ENCODE assay signal across 13 cellular contexts in genomic region chr21:37561941-37562919, GRCh38.
DNase-seq lines count a peak whose midpoint lies in the region; ATAC-seq and TF ChIP-seq lines count a peak whose summit lies in the region.
"Had no signal": no experiment of that assay in that cellular context is flagged by ENCODE, and none has a peak within 500 bp of the region (broad histone marks: within the 10 kb centered on the region; RNA-seq: fewer than 3 reads in every experiment).

No MANE protein-coding gene starts in this region.

- CTCF ChIA-PET in activated CD4-positive, alpha-beta T cell treated with anti-CD3 and anti-CD28 coated beads, Interleukin-2, amount 10 ng/mL, durations not matched to agents 7 days and 5 days (lab: Charles Lee), result interaction anchor here (0.7 kb wide), 1 partner anchor 270 kb away, joined by 3 read pairs; no protein-coding TSS in a partner anchor

- peaks cover 3% of the 10 kb centered on the region for H3K9me3 Mint-ChIP-seq in activated CD4-positive, alpha-beta T cell treated with anti-CD3 and anti-CD28 coated beads, Interleukin-2, amount 10 ng/mL, durations not matched to agents 7 days and 5 days
- H3K9me3 Mint-ChIP-seq in activated naive CD8-positive, alpha-beta T cell treated with anti-CD3 and anti-CD28 coated beads, Interleukin-2, amount 10 ng/mL, durations not matched to agents 7 days and 5 days, result no peaks in the 10 kb centered on the region

- H3K27me3 ChIP-seq in psoas muscle (ENCODE audit: insufficient read depth in 3 of 3, low read length in 2 of 3), result no peaks in the 10 kb centered on the region

- in situ Hi-C loops in KBM-7 (cut with MboI; ENCODE audit: low pct_unique_long_range_greater_than_20kb, low sequenced_read_pairs), result no loop called here

- H3K36me3 ChIP-seq in psoas muscle (ENCODE audit: insufficient read depth in 1 of 2, low read depth in 1 of 2), result no peaks in the 10 kb centered on the region

- no peak for DNase-seq in activated CD4-positive, alpha-beta T cell treated with anti-CD3 and anti-CD28 coated beads, Interleukin-2, amount 10 ng/mL, durations not matched to agents 7 days and 5 days
- no peak for DNase-seq in activated CD4-positive, alpha-beta T cell treated with anti-CD3 and anti-CD28 coated beads for 48 hours
- DNase-seq in KBM-7, result peak; percentile 47
- DNase-seq in activated naive CD8-positive, alpha-beta T cell treated with anti-CD3 and anti-CD28 coated beads, Interleukin-2, amount 10 ng/mL, durations not matched to agents 7 days and 5 days, result no peak
- DNase-seq in psoas muscle, result no peak
- no peak for DNase-seq in NCI-H1694 treated with DMSO at 0.1 percent for 48 hours (lab: John Stamatoyannopoulos, UW)
- DNase-seq in HuH-7 (ENCODE audit: low spot score), result no peak
- no peak for DNase-seq in stimulated activated naive CD4-positive, alpha-beta T cell treated with Interleukin-2 at 50 U/mL for 16 hours (lab: John Stamatoyannopoulos, UW)
- DNase-seq: HCEC 1CT, NCI-H524, nephron progenitor cell, retina had no signal

- POLR2A ChIA-PET in activated CD4-positive, alpha-beta T cell treated with anti-CD3 and anti-CD28 coated beads, Interleukin-2, amount 10 ng/mL, durations not matched to agents 7 days and 5 days (lab: Charles Lee), result no interaction called here
- POLR2A ChIA-PET in activated naive CD8-positive, alpha-beta T cell treated with anti-CD3 and anti-CD28 coated beads, Interleukin-2, amount 10 ng/mL, durations not matched to agents 7 days and 5 days (lab: Charles Lee), result interaction anchor here (1.8 to 2.1 kb wide), 3 partner anchors 33 to 296 kb away, joined by 4 to 20 read pairs (median 12); partner anchors contain the start of genes DYRK1A and VPS26C

- H3K4me1 Mint-ChIP-seq in activated CD4-positive, alpha-beta T cell treated with anti-CD3 and anti-CD28 coated beads, Interleukin-2, amount 10 ng/mL, durations not matched to agents 7 days and 5 days, result peaks cover 38% of the 10 kb centered on the region
- peaks cover 23% of the 10 kb centered on the region for H3K4me1 Mint-ChIP-seq in activated naive CD8-positive, alpha-beta T cell treated with anti-CD3 and anti-CD28 coated beads, Interleukin-2, amount 10 ng/mL, durations not matched to agents 7 days and 5 days

- H3K27ac Mint-ChIP-seq in activated CD4-positive, alpha-beta T cell treated with anti-CD3 and anti-CD28 coated beads, Interleukin-2, amount 10 ng/mL, durations not matched to agents 7 days and 5 days, result peak overlapping the region; percentile 98
- H3K27ac Mint-ChIP-seq in activated naive CD8-positive, alpha-beta T cell treated with anti-CD3 and anti-CD28 coated beads, Interleukin-2, amount 10 ng/mL, durations not matched to agents 7 days and 5 days, result peak overlapping the region; percentile 88
- H3K27ac Mint-ChIP-seq: nephron progenitor cell had no signal

- no peaks in the 10 kb centered on the region for H3K9me3 ChIP-seq in psoas muscle

- H3K27ac ChIP-seq in psoas muscle, result peak overlapping the region; percentile 97
- H3K27ac ChIP-seq: SK-N-MC had no signal

- peaks cover 21% of the 10 kb centered on the region for H3K4me1 ChIP-seq in psoas muscle

- peak overlapping the region; percentile 82 for H3K4me3 Mint-ChIP-seq in activated CD4-positive, alpha-beta T cell treated with anti-CD3 and anti-CD28 coated beads, Interleukin-2, amount 10 ng/mL, durations not matched to agents 7 days and 5 days
- peak overlapping the region; percentile 95 for H3K4me3 Mint-ChIP-seq in activated naive CD8-positive, alpha-beta T cell treated with anti-CD3 and anti-CD28 coated beads, Interleukin-2, amount 10 ng/mL, durations not matched to agents 7 days and 5 days
- H3K4me3 Mint-ChIP-seq: nephron progenitor cell had no signal

- intact Hi-C loops in psoas muscle (cut with DNase I), result loop anchor here in 1 of 2 donors (5.0 kb wide), 2 partner anchors 195 to 295 kb away; partner anchors contain the start of genes DYRK1A and VPS26C

- H3K4me3 ChIP-seq in psoas muscle, result peak overlapping the region; percentile 87

- H3K36me3 Mint-ChIP-seq in activated CD4-positive, alpha-beta T cell treated with anti-CD3 and anti-CD28 coated beads, Interleukin-2, amount 10 ng/mL, durations not matched to agents 7 days and 5 days (ENCODE audit: low read depth), result no peaks in the 10 kb centered on the region
- no peaks in the 10 kb centered on the region for H3K36me3 Mint-ChIP-seq in activated naive CD8-positive, alpha-beta T cell treated with anti-CD3 and anti-CD28 coated beads, Interleukin-2, amount 10 ng/mL, durations not matched to agents 7 days and 5 days

- 91 to 92% (median 92%) methylated on average over 11 of the region's 11 CpGs for WGBS in psoas muscle, 3 donors

- H3K27me3 Mint-ChIP-seq in activated CD4-positive, alpha-beta T cell treated with anti-CD3 and anti-CD28 coated beads, Interleukin-2, amount 10 ng/mL, durations not matched to agents 7 days and 5 days, result peaks cover 7% of the 10 kb centered on the region
- H3K27me3 Mint-ChIP-seq in activated naive CD8-positive, alpha-beta T cell treated with anti-CD3 and anti-CD28 coated beads, Interleukin-2, amount 10 ng/mL, durations not matched to agents 7 days and 5 days, result no peaks in the 10 kb centered on the region

- no peak for TF ChIP-seq CTCF in psoas muscle (IDR thresholded peaks at IDR 0.05)

- no peak for ATAC-seq in activated naive CD8-positive, alpha-beta T cell treated with anti-CD3 and anti-CD28 coated beads, Interleukin-2, amount 10 ng/mL, durations not matched to agents 7 days and 5 days (ENCODE audit: low read depth)
- no peak for ATAC-seq in psoas muscle
